ENCODE assay signal across 20 cellular contexts in genomic region chr12:45773734-45774133, GRCh38.
"Had no signal": no experiment of that assay in that cellular context is flagged by ENCODE, and none has a peak within 500 bp of the region (broad histone marks: within the 10 kb centered on the region; RNA-seq: fewer than 3 reads in every experiment).

No MANE protein-coding gene starts in this region.

- H3K9me3 ChIP-seq: sigmoid colon, suprapubic skin, transverse colon, uterus had no signal

- H3K4me3 ChIP-seq: coronary artery, left lung, lung, sigmoid colon, smooth muscle cell, stomach, suprapubic skin, transverse colon, uterus had no signal

- DNase-seq: activated CD4-positive, alpha-beta memory T cell treated with anti-CD3 and anti-CD28 coated beads for 36 hours; activated CD4-positive, alpha-beta T cell treated with anti-CD3 and anti-CD28 coated beads for 4 hours; activated CD4-positive, CD25-positive, alpha-beta regulatory T cell; activated naive CD4-positive, alpha-beta T cell treated with anti-CD3 and anti-CD28 coated beads, Interleukin-2, amount 10 ng/mL, durations not matched to agents 7 days and 5 days; activated T-cell treated with anti-CD3 and anti-CD28 coated beads, Interleukin-2, amount 50 U/mL, for 48 hours; amygdala; foreskin keratinocyte; immature natural killer cell; kidney glomerular epithelial cell; left lung; naive thymus-derived CD8-positive, alpha-beta T cell; sigmoid colon; stimulated activated CD4-positive, alpha-beta T cell treated with anti-CD3 and anti-CD28 coated beads, Interleukin-15, amount 100 ng/mL, for 24 hours; stomach; transverse colon; uterus had no signal

- H3K27ac ChIP-seq: coronary artery, foreskin keratinocyte, sigmoid colon, stomach, suprapubic skin, transverse colon, uterus had no signal

- H3K4me2 ChIP-seq: smooth muscle cell had no signal

- H3K36me3 ChIP-seq: left lung, sigmoid colon, stomach, suprapubic skin, transverse colon, uterus had no signal

- H3K27me3 ChIP-seq: foreskin keratinocyte, left lung, sigmoid colon, stomach, suprapubic skin, transverse colon, uterus had no signal
